Comparison of ENCODE assay signal across 6 cellular contexts in genomic region chr17:7323731-7324437, GRCh38. TPM values are rescaled to one million over a fixed set of nuclear protein-coding genes. Genes with fewer than 3 reads are reported as not detected.
A peak's percentile ranks its signal among the peaks of the same experiment; 100 is the strongest.
DNase-seq lines count a peak whose midpoint lies in the region; ATAC-seq and TF ChIP-seq lines count a peak whose summit lies in the region.

No MANE protein-coding gene starts in this region.

- no peaks in the 10 kb centered on the region for H3K27me3 ChIP-seq in neural cell (ENCODE audit: insufficient read depth, low read depth, low read length)

- TF ChIP-seq CTCF in astrocyte of the spinal cord (IDR thresholded peaks at IDR 0.05; ENCODE audit: low read depth, low read length), result peak; percentile 95
- peak; percentile 75 for TF ChIP-seq CTCF in neural cell (IDR thresholded peaks at IDR 0.05; ENCODE audit: poor library complexity, severe bottlenecking)

- H3K4me3 ChIP-seq in astrocyte of the spinal cord (ENCODE audit: low read depth, low read length), result no peak overlapping the region
- no peak overlapping the region for H3K4me3 ChIP-seq in neural cell (ENCODE audit: low read length)

- H3K79me2 ChIP-seq in neural cell (replicated peaks; ENCODE audit: insufficient read depth, low read length), result peaks cover 9% of the 10 kb centered on the region

- no peaks in the 10 kb centered on the region for H3F3A ChIP-seq in neural cell (ENCODE audit: insufficient read depth, low read length, poor library complexity, severe bottlenecking)

- no peaks in the 10 kb centered on the region for H3K36me3 ChIP-seq in neural cell (ENCODE audit: insufficient read depth, low read length)

- peak; percentile 62 for TF ChIP-seq RAD21 in neural cell (conservative IDR thresholded peaks at IDR 0.05)

- TF ChIP-seq EP300 in neural cell (conservative IDR thresholded peaks at IDR 0.05; ENCODE audit: poor library complexity, severe bottlenecking), result no peak

- no peak overlapping the region for H3K9ac ChIP-seq in neural cell (ENCODE audit: low read length)

- H3K4me2 ChIP-seq in neural cell (ENCODE audit: low read length), result no peak overlapping the region

- ATAC-seq in HG03521 (IDR thresholded peaks at IDR 0.05; ENCODE audit: unreplicated experiment), result no peak

- H4K20me1 ChIP-seq in neural cell (ENCODE audit: insufficient read depth), result no peaks in the 10 kb centered on the region

- in situ Hi-C loops in astrocyte of the spinal cord (cut with HindIII; ENCODE audit: low sequenced_read_pairs), result no loop called here

- no peaks in the 10 kb centered on the region for H3K9me3 ChIP-seq in neural cell (ENCODE audit: low read length)

- no peak overlapping the region for H2AFZ ChIP-seq in neural cell (ENCODE audit: low read depth, low read length)

- H3K9me2 ChIP-seq in neural cell (ENCODE audit: insufficient read depth, low read length), result no peaks in the 10 kb centered on the region

- H3K27ac ChIP-seq in neural cell (ENCODE audit: low read length), result no peak overlapping the region

- peak; percentile 64 for DNase-seq in NCI-H82 (lab: John Stamatoyannopoulos, UW)
- no peak for DNase-seq in NCI-H82 treated with DMSO at 0.1 percent for 48 hours (lab: John Stamatoyannopoulos, UW; ENCODE audit: unreplicated experiment)
- peak; percentile 38 for DNase-seq in astrocyte of the spinal cord (ENCODE audit: low read depth, low spot score)
- DNase-seq in midbrain (lab: John Stamatoyannopoulos, UW), result no peak

TF ChIP-seq in neural cell, 6 proteins besides CTCF, POLR2A, EP300 and RAD21:
- no peak for TF ChIP-seq MXI1 (conservative IDR thresholded peaks at IDR 0.05; ENCODE audit: poor library complexity, severe bottlenecking)
- no peak for TF ChIP-seq POLR2AphosphoS5 (IDR thresholded peaks at IDR 0.05)
- TF ChIP-seq EZH2 (IDR thresholded peaks at IDR 0.05; ENCODE audit: borderline replicate concordance, insufficient read depth, low read length, poor library complexity, severe bottlenecking), result no peak
- TF ChIP-seq SMC3 (conservative IDR thresholded peaks at IDR 0.05; ENCODE audit: poor library complexity), result peak; percentile 80
- no peak for TF ChIP-seq REST (IDR thresholded peaks at IDR 0.05; ENCODE audit: borderline replicate concordance)

RNA-seq across cellular contexts. Expression of gene NEURL4, which starts 5.3 kb away (rescaled TPM):
- polyA plus RNA-seq in neural cell, result 58.4 and 61.0 TPM in 2 replicates
- 56.1 and 69.1 TPM in 2 replicates for polyA minus RNA-seq in neural cell

RNA-seq across cellular contexts. Expression of gene GPS2, which starts 8.7 kb away (rescaled TPM):
- polyA plus RNA-seq in neural cell, result 108 and 116 TPM in 2 replicates
- 50.1 and 59.2 TPM in 2 replicates for polyA minus RNA-seq in neural cell

RNA-seq across cellular contexts. Expression of gene ACAP1, which starts 12.4 kb away (rescaled TPM):
- polyA plus RNA-seq in neural cell, result 0.66 and 9.2 TPM in 2 replicates
- polyA minus RNA-seq in neural cell, result not detected in 2 replicates

RNA-seq across cellular contexts. Expression of gene EIF5A, which starts 16.5 kb away (rescaled TPM):
- polyA plus RNA-seq in neural cell, result 164 and 178 TPM in 2 replicates
- polyA minus RNA-seq in neural cell, result 129 and 130 TPM in 2 replicates

RNA-seq across cellular contexts. Expression of gene KCTD11, which starts 28.1 kb away (rescaled TPM):
- polyA plus RNA-seq in neural cell, result 2.8 TPM in 2 replicates
- 3.7 and 4.1 TPM in 2 replicates for polyA minus RNA-seq in neural cell

Comparison
In these comparisons a context has a peak if more than half of its experiments do, and no peak if none do; other contexts are left out.
1. DNase-seq: peak in NCI-H82 (single experiment) and astrocyte of the spinal cord (single experiment); none in NCI-H82 treated with DMSO at 0.1 percent for 48 hours (single experiment) and midbrain (single experiment).